ENCODE assay signal across 8 cellular contexts in the genomic region with DNA sequence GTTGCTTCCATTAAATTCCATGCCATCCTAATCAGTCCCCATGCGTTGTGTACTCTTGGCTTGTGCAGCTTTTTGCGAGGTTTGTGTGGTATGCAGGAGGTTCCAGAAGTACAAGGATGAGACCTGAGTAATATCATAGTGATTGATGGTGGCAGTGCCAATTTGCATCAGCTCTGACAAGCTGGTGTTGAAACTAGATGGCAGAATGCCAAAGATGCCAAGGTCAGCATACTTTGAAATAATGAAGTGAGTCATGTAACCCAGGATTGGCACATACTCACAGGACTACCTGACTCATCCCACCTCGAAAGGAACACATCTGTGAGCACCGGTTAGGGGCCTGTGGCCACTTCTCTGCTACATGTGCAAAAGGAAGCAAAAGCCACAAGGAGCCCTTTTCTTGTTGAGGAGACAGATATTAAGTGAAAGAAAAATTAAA. TPM values are rescaled to one million over a fixed set of nuclear protein-coding genes. Genes with fewer than 3 reads are reported as not detected.
A peak's percentile ranks its signal among the peaks of the same experiment; 100 is the strongest.
DNase-seq lines count a peak whose midpoint lies in the region; ATAC-seq and TF ChIP-seq lines count a peak whose summit lies in the region.

No MANE protein-coding gene starts in this region.

- no TSS peak for BruUV-seq in Panc1 (replicated peaks; lab: Mats Ljungman, UMichigan)

- H3K4me3 ChIP-seq in Panc1 (ENCODE audit: low read depth in 2 of 2, low read length in 2 of 2) (no peak overlapping the region), heart left ventricle (no peak overlapping the region), endodermal cell (ENCODE audit: low read length) (no peak overlapping the region)

- no peaks in the 10 kb centered on the region for H3K27me3 ChIP-seq in Panc1 (ENCODE audit: control insufficient read depth, insufficient read depth, low read length)
- H3K27me3 ChIP-seq in heart left ventricle, result no peaks in the 10 kb centered on the region
- H3K27me3 ChIP-seq in endodermal cell (ENCODE audit: control insufficient read depth, insufficient read depth, low read length, poor library complexity, severe bottlenecking), result no peaks in the 10 kb centered on the region

- H3K9ac ChIP-seq in endodermal cell (ENCODE audit: extremely low read depth, low read length, poor library complexity, severe bottlenecking), result no peak overlapping the region

- H3K9me3 Mint-ChIP-seq in activated T-helper 2 cell treated with anti-CD3 and anti-CD28 coated beads, Interferon-gamma antibody, Interleukin-2, Interleukin-4, amounts not matched to agents 10 μg/mL and 5 μg/mL and 100 μg/mL, durations not matched to agents 14 hours and 24 hours and 36 hours, result no peaks in the 10 kb centered on the region
- no peaks in the 10 kb centered on the region for H3K9me3 Mint-ChIP-seq in endodermal cell

- ATAC-seq in HG03159 (IDR thresholded peaks at IDR 0.05; ENCODE audit: unreplicated experiment), result peak; percentile 79
- peak; percentile 96 for ATAC-seq in Panc1
- peak; percentile 55 to 81 (median 74) for ATAC-seq in heart left ventricle

- no peak overlapping the region for H3K27ac ChIP-seq in Panc1 (ENCODE audit: low read length)
- peak overlapping the region in 11 of 12 donors; percentile 2 to 80 (median 65) for H3K27ac ChIP-seq in heart left ventricle
- no peak overlapping the region for H3K27ac ChIP-seq in endodermal cell (ENCODE audit: low read depth, low read length)

- peaks cover 9% of the 10 kb centered on the region for H3K4me1 ChIP-seq in Panc1 (ENCODE audit: control insufficient read depth, insufficient read depth, low read length)
- H3K4me1 ChIP-seq in heart left ventricle, result peaks cover 21 to 61% (median 46%) of the 10 kb centered on the region in 12 donors
- H3K4me1 ChIP-seq in endodermal cell (ENCODE audit: control insufficient read depth, insufficient read depth, low read length), result no peaks in the 10 kb centered on the region

- H3K36me3 ChIP-seq in Panc1 (ENCODE audit: control insufficient read depth, insufficient read depth, low read length), result no peaks in the 10 kb centered on the region
- no peaks in the 10 kb centered on the region for H3K36me3 ChIP-seq in heart left ventricle
- H3K36me3 ChIP-seq in endodermal cell (ENCODE audit: control insufficient read depth, insufficient read depth, low read length), result no peaks in the 10 kb centered on the region

- CTCF ChIA-PET in Panc1 (lab: Charles Lee), result no interaction called here

- peaks cover 25% of the 10 kb centered on the region for H3K4me1 Mint-ChIP-seq in activated T-helper 2 cell treated with anti-CD3 and anti-CD28 coated beads, Interferon-gamma antibody, Interleukin-2, Interleukin-4, amounts not matched to agents 10 μg/mL and 5 μg/mL and 100 μg/mL, durations not matched to agents 14 hours and 24 hours and 36 hours (ENCODE audit: low read depth)
- H3K4me1 Mint-ChIP-seq in endodermal cell, result peaks cover 10% of the 10 kb centered on the region

- no peaks in the 10 kb centered on the region for H3K27me3 Mint-ChIP-seq in activated T-helper 2 cell treated with anti-CD3 and anti-CD28 coated beads, Interferon-gamma antibody, Interleukin-2, Interleukin-4, amounts not matched to agents 10 μg/mL and 5 μg/mL and 100 μg/mL, durations not matched to agents 14 hours and 24 hours and 36 hours (ENCODE audit: low read depth)
- no peaks in the 10 kb centered on the region for H3K27me3 Mint-ChIP-seq in endodermal cell (ENCODE audit: insufficient read depth)

- H3K4me3 Mint-ChIP-seq in activated T-helper 2 cell treated with anti-CD3 and anti-CD28 coated beads, Interferon-gamma antibody, Interleukin-2, Interleukin-4, amounts not matched to agents 10 μg/mL and 5 μg/mL and 100 μg/mL, durations not matched to agents 14 hours and 24 hours and 36 hours (ENCODE audit: low read depth), result no peak overlapping the region
- no peak overlapping the region for H3K4me3 Mint-ChIP-seq in endodermal cell

- H3K27ac Mint-ChIP-seq in activated T-helper 2 cell treated with anti-CD3 and anti-CD28 coated beads, Interferon-gamma antibody, Interleukin-2, Interleukin-4, amounts not matched to agents 10 μg/mL and 5 μg/mL and 100 μg/mL, durations not matched to agents 14 hours and 24 hours and 36 hours, result no peak overlapping the region
- no peak overlapping the region for H3K27ac Mint-ChIP-seq in endodermal cell

- intact Hi-C loops in Panc1 (cut with micrococcal nuclease; ENCODE audit: unreplicated experiment), result no loop called here
- intact Hi-C loops in activated T-helper 2 cell treated with anti-CD3 and anti-CD28 coated beads, Interferon-gamma antibody, Interleukin-2, Interleukin-4, amounts not matched to agents 10 μg/mL and 5 μg/mL and 100 μg/mL, durations not matched to agents 14 hours and 24 hours and 36 hours (cut with micrococcal nuclease), result loop anchor here (1.0 kb wide), 1 partner anchor 13 kb away; no protein-coding TSS in a partner anchor
- intact Hi-C loops in heart left ventricle (cut with DNase I), result no loop called here

- H3K9me3 ChIP-seq in Panc1 (ENCODE audit: control insufficient read depth, insufficient read depth, low read depth, low read length) (no peaks in the 10 kb centered on the region), heart left ventricle (no peaks in the 10 kb centered on the region), endodermal cell (ENCODE audit: control insufficient read depth, low read length) (no peaks in the 10 kb centered on the region)

- H3K36me3 Mint-ChIP-seq in activated T-helper 2 cell treated with anti-CD3 and anti-CD28 coated beads, Interferon-gamma antibody, Interleukin-2, Interleukin-4, amounts not matched to agents 10 μg/mL and 5 μg/mL and 100 μg/mL, durations not matched to agents 14 hours and 24 hours and 36 hours (ENCODE audit: low read depth), result no peaks in the 10 kb centered on the region
- H3K36me3 Mint-ChIP-seq in endodermal cell (ENCODE audit: low read depth), result no peaks in the 10 kb centered on the region

- in situ Hi-C loops in Panc1 (cut with HindIII; ENCODE audit: low pct_unique_long_range_greater_than_20kb, low sequenced_read_pairs), result no loop called here

- POLR2A ChIA-PET in Panc1 (lab: Charles Lee), result no interaction called here

- DNase-seq in stimulated activated naive CD4-positive, alpha-beta T cell treated with Interleukin-2 at 50 U/mL for 16 hours (lab: John Stamatoyannopoulos, UW), result peak; percentile 81
- no peak for DNase-seq in stimulated activated naive CD4-positive, alpha-beta T cell (lab: John Stamatoyannopoulos, UW)
- peak; percentile 95 for DNase-seq in Panc1 (ENCODE audit: low read depth, low spot score)
- DNase-seq in activated T-helper 2 cell treated with anti-CD3 and anti-CD28 coated beads, Interferon-gamma antibody, Interleukin-2, Interleukin-4, amounts not matched to agents 10 μg/mL and 5 μg/mL and 100 μg/mL, durations not matched to agents 14 hours and 24 hours and 36 hours (ENCODE audit: low spot score), result peak; percentile 39
- peak in 4 of 5 donors; percentile 41 to 67 (median 58) for DNase-seq in heart left ventricle
- DNase-seq in stimulated activated CD4-positive, alpha-beta T cell treated with anti-CD3 and anti-CD28 coated beads, Interleukin-4, amount 100 ng/mL, for 24 hours, result peak; percentile 83
- DNase-seq in endodermal cell, result no peak

- no peak for TF ChIP-seq POLR2A in heart left ventricle (IDR thresholded peaks at IDR 0.05)

- TF ChIP-seq CTCF in Panc1 (IDR thresholded peaks at IDR 0.05) (no peak), heart left ventricle (IDR thresholded peaks at IDR 0.05) (no peak), endodermal cell (conservative IDR thresholded peaks at IDR 0.05) (no peak)

- WGBS in heart left ventricle, 4 donors, result 37 to 50% (median 44%) methylated on average over 4 of the region's 4 CpGs
- whole genome bisulfite sequencing in endodermal cell (ENCODE audit: insufficient coverage in 1 of 2, insufficient read length in 1 of 2), 2 experiments, result 80 to 97% methylated on average over 1 to 4 of the region's 4 CpGs

RNA-seq across cellular contexts. Expression of gene KAT2B, which starts 14.3 kb away (rescaled TPM):
- total RNA-seq in Panc1 (2021; ENCODE audit: unreplicated experiment), result 16.4 TPM
- 6.6 TPM for polyA plus RNA-seq in Panc1 (2012; ENCODE audit: insufficient read length)
- 10.9 and 12.1 TPM in 2 replicates for total RNA-seq in activated T-helper 2 cell treated with anti-CD3 and anti-CD28 coated beads, Interferon-gamma antibody, Interleukin-2, Interleukin-4, amounts not matched to agents 10 μg/mL and 5 μg/mL and 100 μg/mL, durations not matched to agents 14 hours and 24 hours and 36 hours
- total RNA-seq in heart left ventricle, result 10 to 100 TPM; 45.9 to 82.8 (median 70.2) TPM
- polyA plus RNA-seq in heart left ventricle, result 10 to 100 TPM; 19.4 to 26.2 TPM
- 1 to 10 TPM; 2.2 to 4.1 TPM for total RNA-seq in endodermal cell
- polyA plus RNA-seq in endodermal cell (2013, experiment 1 of 2), result 11.2 TPM
- polyA plus RNA-seq in endodermal cell (2013, experiment 2 of 2), result 10.8 TPM

RNA-seq across cellular contexts. Expression of gene PP2D1, which starts 42.5 kb away (rescaled TPM):
- total RNA-seq in Panc1 (2021; ENCODE audit: unreplicated experiment), result not detected
- not detected for polyA plus RNA-seq in Panc1 (2012; ENCODE audit: insufficient read length)
- not detected in 2 replicates for total RNA-seq in activated T-helper 2 cell treated with anti-CD3 and anti-CD28 coated beads, Interferon-gamma antibody, Interleukin-2, Interleukin-4, amounts not matched to agents 10 μg/mL and 5 μg/mL and 100 μg/mL, durations not matched to agents 14 hours and 24 hours and 36 hours
- not detected for total RNA-seq in heart left ventricle
- not detected for polyA plus RNA-seq in heart left ventricle
- total RNA-seq in endodermal cell, result not detected
- polyA plus RNA-seq in endodermal cell (2013, experiment 1 of 2), result not detected
- polyA plus RNA-seq in endodermal cell (2013, experiment 2 of 2), result not detected

Comparison
In these comparisons a context has a peak if more than half of its experiments do, and no peak if none do; other contexts are left out.
1. DNase-seq: peak in stimulated activated naive CD4-positive, alpha-beta T cell treated with Interleukin-2 at 50 U/mL for 16 hours (single experiment), Panc1 (single experiment), activated T-helper 2 cell treated with anti-CD3 and anti-CD28 coated beads, Interferon-gamma antibody, Interleukin-2, Interleukin-4, amounts not matched to agents 10 μg/mL and 5 μg/mL and 100 μg/mL, durations not matched to agents 14 hours and 24 hours and 36 hours (single experiment), heart left ventricle (4 of 5) and stimulated activated CD4-positive, alpha-beta T cell treated with anti-CD3 and anti-CD28 coated beads, Interleukin-4, amount 100 ng/mL, for 24 hours (single experiment); none in stimulated activated naive CD4-positive, alpha-beta T cell (0 of 6) and endodermal cell (single experiment).
2. H3K27ac ChIP-seq: peak in heart left ventricle (11 of 12); none in Panc1 (single experiment) and endodermal cell (single experiment).
3. Peak in every context shown above with its lines, with median percentiles within 50 percentile points of each other: ATAC-seq.